In genomic region chr3:179872842-179873241, GRCh38 we compare ENCODE assay signal across 13 cellular contexts.
"Had no signal": no experiment of that assay in that cellular context is flagged by ENCODE, and none has a peak within 500 bp of the region (broad histone marks: within the 10 kb centered on the region; RNA-seq: fewer than 3 reads in every experiment).

No MANE protein-coding gene starts in this region.

- H3K9me3 ChIP-seq: left ventricle myocardium inferior, mucosa of descending colon, pancreas, transverse colon had no signal

- H3K4me1 ChIP-seq: left ventricle myocardium inferior, pancreas, transverse colon had no signal

- H3K36me3 ChIP-seq: cardiac muscle cell, left ventricle myocardium inferior, pancreas, transverse colon had no signal

- H3K4me3 ChIP-seq: cardiac muscle cell, left ventricle myocardium inferior, mucosa of descending colon, pancreas, transverse colon had no signal

- DNase-seq: activated CD4-positive, alpha-beta memory T cell treated with anti-CD3 and anti-CD28 coated beads, Interleukin-2, amount 10 ng/mL, durations not matched to agents 7 days and 5 days; activated effector memory CD4-positive, alpha-beta T cell treated with anti-CD3 and anti-CD28 coated beads, Interleukin-2, amount 50 U/mL, for 16 hours; activated T-cell treated with anti-CD3 and anti-CD28 coated beads, Interleukin-2, amount 50 U/mL, for 4 hours; left ventricle myocardium inferior; mucosa of descending colon; naive thymus-derived CD4-positive, alpha-beta T cell; pancreas; stimulated activated CD4-positive, alpha-beta T cell treated with anti-CD3 and anti-CD28 coated beads, Interleukin-4, amount 100 ng/mL, for 1 hour; stimulated activated naive CD4-positive, alpha-beta T cell; T-helper 9 cell; transverse colon had no signal

- H3K27me3 ChIP-seq: cardiac muscle cell, pancreas, transverse colon had no signal

- ATAC-seq: activated T-cell treated with anti-CD3 and anti-CD28 coated beads, Interleukin-2, amount 50 U/mL, for 4 hours; mucosa of descending colon; naive thymus-derived CD4-positive, alpha-beta T cell; pancreas had no signal

- H3K27me3 Mint-ChIP-seq: activated naive CD4-positive, alpha-beta T cell treated with anti-CD3 and anti-CD28 coated beads, Interleukin-2, amount 50 U/mL, for 24 hours had no signal

- H3K4me1 Mint-ChIP-seq: activated CD4-positive, alpha-beta memory T cell treated with anti-CD3 and anti-CD28 coated beads, Interleukin-2, amount 10 ng/mL, durations not matched to agents 7 days and 5 days; activated naive CD4-positive, alpha-beta T cell treated with anti-CD3 and anti-CD28 coated beads, Interleukin-2, amount 50 U/mL, for 24 hours had no signal

- H3K36me3 Mint-ChIP-seq: activated naive CD4-positive, alpha-beta T cell treated with anti-CD3 and anti-CD28 coated beads, Interleukin-2, amount 50 U/mL, for 24 hours; naive thymus-derived CD4-positive, alpha-beta T cell had no signal

- H3K9me3 Mint-ChIP-seq: activated CD4-positive, alpha-beta memory T cell treated with anti-CD3 and anti-CD28 coated beads, Interleukin-2, amount 10 ng/mL, durations not matched to agents 7 days and 5 days; activated naive CD4-positive, alpha-beta T cell treated with anti-CD3 and anti-CD28 coated beads, Interleukin-2, amount 50 U/mL, for 24 hours; activated T-cell treated with anti-CD3 and anti-CD28 coated beads, Interleukin-2, amount 50 U/mL, for 4 hours; naive thymus-derived CD4-positive, alpha-beta T cell had no signal

- H3K27ac ChIP-seq: cardiac muscle cell, left ventricle myocardium inferior, pancreas, transverse colon had no signal

- H3K27ac Mint-ChIP-seq: activated CD4-positive, alpha-beta memory T cell treated with anti-CD3 and anti-CD28 coated beads, Interleukin-2, amount 10 ng/mL, durations not matched to agents 7 days and 5 days; activated naive CD4-positive, alpha-beta T cell treated with anti-CD3 and anti-CD28 coated beads, Interleukin-2, amount 50 U/mL, for 24 hours; naive thymus-derived CD4-positive, alpha-beta T cell had no signal

- H3K4me3 Mint-ChIP-seq: activated CD4-positive, alpha-beta memory T cell treated with anti-CD3 and anti-CD28 coated beads, Interleukin-2, amount 10 ng/mL, durations not matched to agents 7 days and 5 days; activated naive CD4-positive, alpha-beta T cell treated with anti-CD3 and anti-CD28 coated beads, Interleukin-2, amount 50 U/mL, for 24 hours; activated T-cell treated with anti-CD3 and anti-CD28 coated beads, Interleukin-2, amount 50 U/mL, for 4 hours; naive thymus-derived CD4-positive, alpha-beta T cell had no signal
